15 cellular contexts compared by ENCODE assay signal in genomic region chr2:190119948-190120347, GRCh38. TPM values are rescaled to one million over a fixed set of nuclear protein-coding genes. Genes with fewer than 3 reads are reported as not detected.
DNase-seq lines count a peak whose midpoint lies in the region; ATAC-seq, FAIRE-seq and TF ChIP-seq lines count a peak whose summit lies in the region.
"Had no signal": no experiment of that assay in that cellular context is flagged by ENCODE, and none has a peak within 500 bp of the region (broad histone marks: within the 10 kb centered on the region; RNA-seq: fewer than 3 reads in every experiment).

No MANE protein-coding gene starts in this region.

- H4K20me1 ChIP-seq in GM23338 (replicated peaks; ENCODE audit: insufficient read depth), result no peaks in the 10 kb centered on the region

- peak overlapping the region; percentile 80 for H2AFZ ChIP-seq in ACC112 (ENCODE audit: low read length, unreplicated experiment)
- H2AFZ ChIP-seq in GM23338, result peak overlapping the region; percentile 68; the same call in 1 of the 2 replicates

- DNase-seq in GM23338 (ENCODE audit: low spot score) (peak; percentile 48), body of pancreas (peak in 1 of 4 donors; percentile 5), lower lobe of right lung (no peak), germinal center (ENCODE audit: low spot score) (no peak), Kasumi-1 (lab: John Stamatoyannopoulos, UW) (no peak), HTR-8/SVneo (ENCODE audit: insufficient read length, low spot score) (no peak), NCI-H1092 treated with DMSO at 0.1 percent for 48 hours (lab: John Stamatoyannopoulos, UW) (no peak)
- DNase-seq: activated CD4-positive, CD25-positive, alpha-beta regulatory T cell; activated naive CD4-positive, alpha-beta T cell treated with anti-CD3 and anti-CD28 coated beads, Interleukin-2, amount 10 ng/mL, durations not matched to agents 7 days and 5 days; NCI-H146; SIG-M5; stimulated activated naive CD4-positive, alpha-beta T cell treated with Interleukin-2 at 50 U/mL for 16 hours had no signal

- H3K4me1 ChIP-seq in ACC112 (ENCODE audit: control insufficient read depth, insufficient read depth, low read length, unreplicated experiment), result peaks cover 11% of the 10 kb centered on the region
- H3K4me1 ChIP-seq in GM23338 (ENCODE audit: insufficient read depth), result peaks cover 14% of the 10 kb centered on the region
- H3K4me1 ChIP-seq in body of pancreas, result no peaks in the 10 kb centered on the region
- no peaks in the 10 kb centered on the region for H3K4me1 ChIP-seq in lower lobe of right lung

- no peak for FAIRE-seq in HTR-8/SVneo (lab: Jason Lieb, UNC)
- FAIRE-seq: colon had no signal

- no peaks in the 10 kb centered on the region for H3K36me3 Mint-ChIP-seq in GM23338 (ENCODE audit: low read depth)
- H3K36me3 Mint-ChIP-seq: activated naive CD4-positive, alpha-beta T cell treated with anti-CD3 and anti-CD28 coated beads, Interleukin-2, amount 10 ng/mL, durations not matched to agents 7 days and 5 days; CD14-positive monocyte had no signal

- WGBS in body of pancreas, 2 donors, result 58 to 73% methylated on average over 12 of the region's 12 CpGs

- H3K36me3 ChIP-seq in ACC112 (ENCODE audit: insufficient read depth, low read length), result no peaks in the 10 kb centered on the region
- no peaks in the 10 kb centered on the region for H3K36me3 ChIP-seq in GM23338 (ENCODE audit: insufficient read depth)
- H3K36me3 ChIP-seq in body of pancreas (replicated peaks in 1 of 2; ENCODE audit: insufficient read depth in 1 of 2, low read depth in 2 of 2), result no peaks in the 10 kb centered on the region
- H3K36me3 ChIP-seq in lower lobe of right lung, result no peaks in the 10 kb centered on the region

- no peak overlapping the region for H3K27ac ChIP-seq in ACC112 (ENCODE audit: low read depth, low read length)
- H3K27ac ChIP-seq in GM23338 (ENCODE audit: low read depth), result peak overlapping the region; percentile 72
- H3K27ac ChIP-seq in body of pancreas, result no peak overlapping the region
- no peak overlapping the region for H3K27ac ChIP-seq in lower lobe of right lung

- H3K9me3 ChIP-seq in body of pancreas (no peaks in the 10 kb centered on the region), lower lobe of right lung (no peaks in the 10 kb centered on the region)

- H3K79me2 ChIP-seq in ACC112 (ENCODE audit: control insufficient read depth, insufficient read depth, low read length, unreplicated experiment) (no peaks in the 10 kb centered on the region), GM23338 (replicated peaks; ENCODE audit: insufficient read depth) (no peaks in the 10 kb centered on the region)

- H3K4me3 ChIP-seq in ACC112 (ENCODE audit: low read depth, low read length) (no peak overlapping the region), GM23338 (peak overlapping the region; percentile 50), body of pancreas (no peak overlapping the region), lower lobe of right lung (peak overlapping the region; percentile 21)

- no peaks in the 10 kb centered on the region for H3F3A ChIP-seq in GM23338 (replicated peaks; ENCODE audit: low read depth)

- H3K27me3 ChIP-seq in ACC112 (ENCODE audit: insufficient read depth, low read length) (no peaks in the 10 kb centered on the region), GM23338 (ENCODE audit: insufficient read depth) (no peaks in the 10 kb centered on the region), body of pancreas (no peaks in the 10 kb centered on the region), lower lobe of right lung (ENCODE audit: low read depth) (no peaks in the 10 kb centered on the region)

- intact Hi-C loops in body of pancreas (cut with DNase I), result no loop called here
- intact Hi-C loops in lower lobe of right lung (cut with DNase I), result no loop called here

- H3K9me3 Mint-ChIP-seq in GM23338, result no peaks in the 10 kb centered on the region; the same call in 2 of the 3 replicates
- H3K9me3 Mint-ChIP-seq: activated naive CD4-positive, alpha-beta T cell treated with anti-CD3 and anti-CD28 coated beads, Interleukin-2, amount 10 ng/mL, durations not matched to agents 7 days and 5 days had no signal

- H3K27ac Mint-ChIP-seq in GM23338, result no peak overlapping the region
- H3K27ac Mint-ChIP-seq: CD14-positive monocyte had no signal

- H3K4me1 Mint-ChIP-seq in GM23338, result peaks cover 22% of the 10 kb centered on the region

- H3K27me3 Mint-ChIP-seq in GM23338 (ENCODE audit: insufficient read depth, low read depth, poor library complexity), result peaks cover 4% of the 10 kb centered on the region
- H3K27me3 Mint-ChIP-seq: activated naive CD4-positive, alpha-beta T cell treated with anti-CD3 and anti-CD28 coated beads, Interleukin-2, amount 10 ng/mL, durations not matched to agents 7 days and 5 days had no signal

- ATAC-seq in GM23338 (peak; percentile 77), body of pancreas (peak; percentile 27), lower lobe of right lung (no peak)

- TF ChIP-seq CTCF in GM23338 (conservative IDR thresholded peaks at IDR 0.05; ENCODE audit: low read depth in 2 of 2) (no peak), body of pancreas (IDR thresholded peaks at IDR 0.05) (no peak), lower lobe of right lung (IDR thresholded peaks at IDR 0.05) (no peak)

- TF ChIP-seq POLR2A in body of pancreas (IDR thresholded peaks at IDR 0.05), result no peak

- H3K4me3 Mint-ChIP-seq in GM23338, result peak overlapping the region; percentile 67
- H3K4me3 Mint-ChIP-seq: activated naive CD4-positive, alpha-beta T cell treated with anti-CD3 and anti-CD28 coated beads, Interleukin-2, amount 10 ng/mL, durations not matched to agents 7 days and 5 days had no signal

- no peaks in the 10 kb centered on the region; the same call in 1 of the 2 replicates for H3K9me2 ChIP-seq in GM23338 (ENCODE audit: insufficient read depth)

- H3K4me2 ChIP-seq in GM23338, result peak overlapping the region; percentile 80

TF ChIP-seq in GM23338, 12 proteins besides CTCF, POLR2A, EP300 and RAD21:
- TF ChIP-seq REST (IDR thresholded peaks at IDR 0.05; ENCODE audit: unreplicated experiment), result no peak

RNA-seq across cellular contexts. Expression of gene MSTN, which starts 57.4 kb away (rescaled TPM):
- total RNA-seq in GM23338 (2014; rRNA removed; shearing (Covaris generic)), result 0.21 TPM in 1 of 2 replicates, not detected in the other
- polyA plus RNA-seq in GM23338 (2016; fragmentation: Nextera tagmentation; extraction: Ambion mirVana), result not detected in 2 replicates
- not detected for total RNA-seq in body of pancreas
- 0.18 TPM for total RNA-seq in lower lobe of right lung
- polyA plus RNA-seq: CD14-positive monocyte had no signal

Comparison
In these comparisons a context has a peak if more than half of its experiments do, and no peak if none do; other contexts are left out.
1. H3K4me3 ChIP-seq: peak in GM23338 (single experiment) and lower lobe of right lung (single experiment); none in ACC112 (single experiment) and body of pancreas (0 of 2).
2. ATAC-seq: peak in GM23338 (single experiment) and body of pancreas (single experiment); none in lower lobe of right lung (0 of 2).